In the genomic region with DNA sequence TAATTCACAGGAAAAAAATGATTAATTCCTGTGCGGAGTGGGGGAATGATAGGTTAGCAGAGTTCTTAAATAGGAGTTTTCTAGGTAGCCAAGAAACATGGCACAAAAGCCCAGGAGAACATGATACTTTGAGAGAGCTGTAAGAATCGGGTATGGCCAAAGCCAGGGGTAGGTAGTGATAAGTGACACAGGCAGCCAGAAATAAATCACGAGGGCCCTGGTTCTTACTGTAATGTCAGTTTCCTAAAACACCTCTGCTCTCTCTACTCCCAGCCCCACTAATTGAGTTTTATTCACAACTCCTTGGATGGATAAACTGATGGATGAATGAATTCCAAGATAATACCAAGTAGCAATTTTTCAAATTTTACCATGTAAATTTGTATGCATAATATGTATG, we compare ENCODE assay signal across 18 cellular contexts. TPM values are rescaled to one million over a fixed set of nuclear protein-coding genes. Genes with fewer than 3 reads are reported as not detected.
DNase-seq lines count a peak whose midpoint lies in the region; ATAC-seq and TF ChIP-seq lines count a peak whose summit lies in the region.
"Had no signal": no experiment of that assay in that cellular context is flagged by ENCODE, and none has a peak within 500 bp of the region (broad histone marks: within the 10 kb centered on the region; RNA-seq: fewer than 3 reads in every experiment).

No MANE protein-coding gene starts in this region.

- H3K4me3 ChIP-seq in heart left ventricle (no peak overlapping the region), right atrium auricular region (no peak overlapping the region), IMR-90 (ENCODE audit: insufficient read depth, low read depth, low read length) (no peak overlapping the region)
- H3K4me3 ChIP-seq: GM23248 had no signal

- intact Hi-C loops in heart left ventricle (cut with DNase I) (no loop called here), IMR-90 (cut with micrococcal nuclease) (no loop called here), left ventricle myocardium superior (cut with micrococcal nuclease) (no loop called here)

- no peak overlapping the region for H3K4ac ChIP-seq in IMR-90 (ENCODE audit: low read depth, low read length)

- no peak overlapping the region for H2BK20ac ChIP-seq in IMR-90 (ENCODE audit: low read depth, low read length)

- H3K14ac ChIP-seq in IMR-90 (replicated peaks; ENCODE audit: low read depth, low read length) = no peak overlapping the region

- H2AFZ ChIP-seq in IMR-90 (replicated peaks; ENCODE audit: low read length, poor library complexity) = no peak overlapping the region
- H2AFZ ChIP-seq: GM23248 had no signal

- H3K9me3 ChIP-seq in heart left ventricle = no peaks in the 10 kb centered on the region
- no peaks in the 10 kb centered on the region for H3K9me3 ChIP-seq in right atrium auricular region
- no peaks in the 10 kb centered on the region for H3K9me3 ChIP-seq in IMR-90 (ENCODE audit: control insufficient read depth, insufficient read depth, low read length)

- CTCF ChIA-PET in IMR-90 (lab: Yijun Ruan, JAX) = no interaction called here

- in situ Hi-C loops in IMR-90 (cut with MboI; ENCODE audit: low sequenced_read_pairs) = no loop called here

- H3K18ac ChIP-seq in IMR-90 (ENCODE audit: low read depth, low read length) = no peak overlapping the region

- BruUV-seq in IMR-90 (replicated peaks; lab: Mats Ljungman, UMichigan) = no TSS peak

- H3K27me3 ChIP-seq in heart left ventricle (no peaks in the 10 kb centered on the region), right atrium auricular region (no peaks in the 10 kb centered on the region), IMR-90 (ENCODE audit: control insufficient read depth, insufficient read depth, low read length) (no peaks in the 10 kb centered on the region)

- ATAC-seq in heart left ventricle (peak; percentile 50 to 69 (median 56)), IMR-90 (ENCODE audit: low read depth) (no peak), left ventricle myocardium superior (peak; percentile 86), GM21717 (IDR thresholded peaks at IDR 0.05; ENCODE audit: unreplicated experiment) (no peak)
- ATAC-seq: HCT116 had no signal

- no peak overlapping the region; the same call in 1 of the 2 replicates for H2AK5ac ChIP-seq in IMR-90 (ENCODE audit: low read depth, low read length)

- no peaks in the 10 kb centered on the region for H4K20me1 ChIP-seq in IMR-90 (ENCODE audit: insufficient read depth, low read length)

- H3K9ac ChIP-seq in IMR-90 (ENCODE audit: low read depth, low read length) = no peak overlapping the region
- H3K9ac ChIP-seq: GM23248 had no signal

- H3K36me3 ChIP-seq in heart left ventricle (no peaks in the 10 kb centered on the region), right atrium auricular region (no peaks in the 10 kb centered on the region), IMR-90 (ENCODE audit: control insufficient read depth, insufficient read depth, low read length) (no peaks in the 10 kb centered on the region)

- no peak overlapping the region for H3K56ac ChIP-seq in IMR-90 (ENCODE audit: extremely low read depth, insufficient read depth, low read length)

- TF ChIP-seq RAD21 in IMR-90 (IDR thresholded peaks at IDR 0.05; ENCODE audit: low read length) = no peak

- H3K27ac ChIP-seq in heart left ventricle (peak overlapping the region in 2 of 12 donors; percentile 21 to 34), right atrium auricular region (no peak overlapping the region), IMR-90 (ENCODE audit: insufficient read depth, low read length) (no peak overlapping the region)
- H3K27ac ChIP-seq: GM23248 had no signal

- H2BK120ac ChIP-seq in IMR-90 (ENCODE audit: low read depth, low read length) = no peak overlapping the region

- dilution Hi-C loops in IMR-90 (cut with HindIII; ENCODE audit: low sequenced_read_pairs, unreplicated experiment) = no loop called here

- no peak overlapping the region for H4K8ac ChIP-seq in IMR-90 (ENCODE audit: low read depth in 2 of 2, low read length in 2 of 2)

- DNase-seq in heart left ventricle (peak in 1 of 5 donors; percentile 18), right atrium auricular region (ENCODE audit: low spot score) (no peak), IMR-90 (no peak), left ventricle myocardium superior (no peak), NOMO-1 treated with DMSO at 0.1 percent for 48 hours (lab: John Stamatoyannopoulos, UW; ENCODE audit: unreplicated experiment) (no peak)
- DNase-seq: C1 segment of cervical spinal cord; Calu3; CD4-positive, alpha-beta memory T cell; COR-L47; DMS53; DMS79 treated with DMSO at 0.1 percent for 48 hours; GF-D8; GM23248; H9 had no signal

- H3K4me2 ChIP-seq in IMR-90 (ENCODE audit: low read depth, low read length) = no peak overlapping the region

- H3K23ac ChIP-seq in IMR-90 (ENCODE audit: low read depth, low read length) = no peak overlapping the region

- peaks cover 5% of the 10 kb centered on the region for H3K9me1 ChIP-seq in IMR-90 (ENCODE audit: insufficient read depth, low read length)

- no peak for TF ChIP-seq POLR2A in heart left ventricle (IDR thresholded peaks at IDR 0.05)
- no peak for TF ChIP-seq POLR2A in IMR-90 (IDR thresholded peaks at IDR 0.05; ENCODE audit: low read depth, low read length)

- TF ChIP-seq CTCF in heart left ventricle (IDR thresholded peaks at IDR 0.05) (no peak), right atrium auricular region (IDR thresholded peaks at IDR 0.05) (no peak), IMR-90 (conservative IDR thresholded peaks at IDR 0.05; ENCODE audit: low read depth, low read length) (no peak)

- H3K79me1 ChIP-seq in IMR-90 (ENCODE audit: low read depth in 1 of 2, low read length in 2 of 2) = peaks cover 0 to 6% of the 10 kb centered on the region in 2 experiments; a peak in 1 of 4 replicates

- POLR2A ChIA-PET in IMR-90 (lab: Charles Lee; ENCODE audit: unreplicated experiment) = no interaction called here

- H4K91ac ChIP-seq in IMR-90 (ENCODE audit: insufficient read depth, low read depth, low read length) = peak overlapping the region; percentile 44; the same call in 1 of the 2 replicates

- H4K5ac ChIP-seq in IMR-90 (ENCODE audit: low read depth, low read length) = no peak overlapping the region

- no peak overlapping the region for H2BK15ac ChIP-seq in IMR-90 (ENCODE audit: low read depth, low read length)

- H3K4me1 ChIP-seq in heart left ventricle = peaks cover 0 to 9% (median 0%) of the 10 kb centered on the region in 12 donors
- H3K4me1 ChIP-seq in right atrium auricular region = peaks cover 0 to 4% of the 10 kb centered on the region in 2 donors
- peaks cover 18% of the 10 kb centered on the region for H3K4me1 ChIP-seq in IMR-90 (ENCODE audit: control insufficient read depth, insufficient read depth, low read length)

- no peak overlapping the region for H2BK5ac ChIP-seq in IMR-90 (ENCODE audit: low read depth, low read length, poor library complexity, severe bottlenecking)

- WGBS in heart left ventricle, 4 donors = 60 to 68% (median 68%) methylated on average over 3 of the region's 3 CpGs
- 100% methylated on average over 1 of the region's 3 CpGs; no CpG with 5 or more reads in 1 of the 2 experiments for WGBS in IMR-90 (ENCODE audit: extremely low coverage in 2 of 2, insufficient read length in 1 of 2), 2 experiments

- no peak overlapping the region for H2AK9ac ChIP-seq in IMR-90 (replicated peaks; ENCODE audit: low read depth, low read length, poor library complexity)

TF ChIP-seq in IMR-90, 13 proteins besides CTCF, POLR2A, EP300 and RAD21:
- TF ChIP-seq RCOR1 (IDR thresholded peaks at IDR 0.05; ENCODE audit: insufficient replicate concordance, low read length) (no peak), NFE2L2 (IDR thresholded peaks at IDR 0.05; ENCODE audit: low read depth, low read length) (no peak), RFX5 (IDR thresholded peaks at IDR 0.05; ENCODE audit: low read depth, low read length) (no peak), MAZ (IDR thresholded peaks at IDR 0.05; ENCODE audit: borderline replicate concordance, low read depth, low read length) (no peak), MXI1 (IDR thresholded peaks at IDR 0.05; ENCODE audit: borderline replicate concordance, low read depth, low read length) (no peak), FOS (IDR thresholded peaks at IDR 0.05; ENCODE audit: low read depth, low read length) (no peak), CEBPB (IDR thresholded peaks at IDR 0.05; ENCODE audit: low read depth, low read length) (no peak), USF2 (IDR thresholded peaks at IDR 0.05; ENCODE audit: low read depth, low read length) (no peak), SMC3 (IDR thresholded peaks at IDR 0.05; ENCODE audit: low read depth, low read length) (no peak), CHD1 (IDR thresholded peaks at IDR 0.05; ENCODE audit: low read depth, low read length) (no peak), MAFK (IDR thresholded peaks at IDR 0.05; ENCODE audit: low read depth, low read length) (no peak), BHLHE40 (IDR thresholded peaks at IDR 0.05; ENCODE audit: low read depth, low read length) (no peak)
- TF ChIP-seq, protein P1, sequence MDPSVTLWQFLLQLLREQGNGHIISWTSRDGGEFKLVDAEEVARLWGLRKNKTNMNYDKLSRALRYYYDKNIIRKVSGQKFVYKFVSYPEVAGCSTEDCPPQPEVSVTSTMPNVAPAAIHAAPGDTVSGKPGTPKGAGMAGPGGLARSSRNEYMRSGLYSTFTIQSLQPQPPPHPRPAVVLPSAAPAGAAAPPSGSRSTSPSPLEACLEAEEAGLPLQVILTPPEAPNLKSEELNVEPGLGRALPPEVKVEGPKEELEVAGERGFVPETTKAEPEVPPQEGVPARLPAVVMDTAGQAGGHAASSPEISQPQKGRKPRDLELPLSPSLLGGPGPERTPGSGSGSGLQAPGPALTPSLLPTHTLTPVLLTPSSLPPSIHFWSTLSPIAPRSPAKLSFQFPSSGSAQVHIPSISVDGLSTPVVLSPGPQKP (IDR thresholded peaks at IDR 0.05; ENCODE audit: borderline replicate concordance, low read depth, low read length) = no peak

RNA-seq across cellular contexts. Expression of gene VAT1L, which starts 54.1 kb away (rescaled TPM):
- total RNA-seq in heart left ventricle (10 to 100 TPM in 6 of 9 donors, 1 to 10 TPM in 3; 2.9 to 57.5 (median 14.3) TPM), right atrium auricular region (10 to 100 TPM; 10.3 to 20.6 TPM), IMR-90 (2012; rRNA removed) (18.1 and 18.5 TPM in 2 replicates), left ventricle myocardium superior (17.7 TPM)
- polyA plus RNA-seq in heart left ventricle (1 to 10 TPM in 1 of 2 donors, under 1 TPM in 1; 0.32 to 5.9 TPM), IMR-90 (2012; rRNA removed) (14.1 and 15.4 TPM in 2 replicates)
- polyA plus RNA-seq in IMR-90 (2012; cell fraction: cytosol; rRNA removed) = 7.3 TPM in 2 replicates
- 2.4 and 9.5 TPM in 2 replicates for polyA plus RNA-seq in IMR-90 (2012; cell fraction: nucleus; rRNA removed; ENCODE audit: low replicate concordance)
- total RNA-seq: A172; Calu3; CD4-positive, alpha-beta memory T cell; G401 had no signal
- polyA plus RNA-seq: CD4-positive, alpha-beta memory T cell had no signal

Comparison
In these comparisons a context has a peak if more than half of its experiments do, and no peak if none do; other contexts are left out.
1. ATAC-seq: peak in heart left ventricle (4 of 4) and left ventricle myocardium superior (single experiment); none in IMR-90 (single experiment) and GM21717 (single experiment).